11 cellular contexts compared by ENCODE assay signal in genomic region chr5:141155540-141156374, GRCh38. TPM values are rescaled to one million over a fixed set of nuclear protein-coding genes. Genes with fewer than 3 reads are reported as not detected.
DNase-seq lines count a peak whose midpoint lies in the region; ATAC-seq and TF ChIP-seq lines count a peak whose summit lies in the region.
"Had no signal": no experiment of that assay in that cellular context is flagged by ENCODE, and none has a peak within 500 bp of the region (broad histone marks: within the 10 kb centered on the region; RNA-seq: fewer than 3 reads in every experiment).

No MANE protein-coding gene starts in this region.

- TF ChIP-seq EP300 in SK-N-SH (IDR thresholded peaks at IDR 0.05; ENCODE audit: borderline replicate concordance in 1 of 2, low read depth in 1 of 2, low read length in 1 of 2) (no peak), suprapubic skin (IDR thresholded peaks at IDR 0.05) (no peak)

- CTCF ChIA-PET in SK-N-SH (lab: Yijun Ruan, JAX) (interaction anchor here (0.9 to 2.2 kb wide), 9 partner anchors 10 to 408 kb away, joined by 3 to 7 read pairs (median 5); partner anchors contain the start of genes PCDHA8, PCDHB10, PCDHB16 and PCDHB4), Panc1 (lab: Charles Lee) (interaction anchor here (0.6 to 1.9 kb wide), 9 partner anchors 15 to 321 kb away, joined by 3 to 10 read pairs (median 5); partner anchors contain the start of genes PCDHB14, PCDHB16, PCDHB2 and PCDHB8)

- H3F3A ChIP-seq in SK-N-SH (replicated peaks; ENCODE audit: insufficient read depth) = no peaks in the 10 kb centered on the region

- H2AFZ ChIP-seq in SK-N-SH (ENCODE audit: low read depth) = no peak overlapping the region

- no peak for TF ChIP-seq RAD21 in SK-N-SH (IDR thresholded peaks at IDR 0.05; ENCODE audit: low read length)

- no peak for DNase-seq in SK-N-SH
- DNase-seq in Panc1 (ENCODE audit: low read depth, low spot score) = no peak
- DNase-seq in testis = no peak
- no peak for DNase-seq in suprapubic skin (ENCODE audit: low spot score in 2 of 2)
- DNase-seq: activated effector memory CD4-positive, alpha-beta T cell treated with Interleukin-2 at 50 U/mL for 16 hours; NCI-H1092 had no signal

- no peaks in the 10 kb centered on the region for H3K27me3 ChIP-seq in SK-N-SH (ENCODE audit: insufficient read depth)
- H3K27me3 ChIP-seq in Panc1 (ENCODE audit: control insufficient read depth, insufficient read depth, low read length) = no peaks in the 10 kb centered on the region
- no peaks in the 10 kb centered on the region for H3K27me3 ChIP-seq in testis
- no peaks in the 10 kb centered on the region for H3K27me3 ChIP-seq in suprapubic skin
- H3K27me3 ChIP-seq: cardiac muscle cell had no signal

- no peaks in the 10 kb centered on the region for H3K36me3 ChIP-seq in SK-N-SH (replicated peaks in 1 of 2; ENCODE audit: control insufficient read depth in 1 of 2, insufficient read depth in 2 of 2, low read length in 1 of 2)
- no peaks in the 10 kb centered on the region for H3K36me3 ChIP-seq in Panc1 (ENCODE audit: control insufficient read depth, insufficient read depth, low read length)
- H3K36me3 ChIP-seq in testis (ENCODE audit: low read depth, missing control alignments) = no peaks in the 10 kb centered on the region
- H3K36me3 ChIP-seq in suprapubic skin = no peaks in the 10 kb centered on the region
- H3K36me3 ChIP-seq: cardiac muscle cell had no signal

- POLR2A ChIA-PET in SK-N-SH (lab: Yijun Ruan, JAX) (no interaction called here), Panc1 (lab: Charles Lee) (no interaction called here)

- no peak for TF ChIP-seq POLR2A in testis (IDR thresholded peaks at IDR 0.05)
- TF ChIP-seq POLR2A in suprapubic skin (IDR thresholded peaks at IDR 0.05) = no peak

- H3K79me2 ChIP-seq in SK-N-SH (ENCODE audit: insufficient read depth) = no peaks in the 10 kb centered on the region

- H3K27ac ChIP-seq in SK-N-SH (ENCODE audit: low read depth in 2 of 2, low read length in 1 of 2) (no peak overlapping the region), Panc1 (ENCODE audit: low read length) (peak overlapping the region; percentile 59), testis (no peak overlapping the region), suprapubic skin (no peak overlapping the region)
- H3K27ac ChIP-seq: cardiac muscle cell had no signal

- H3K9me3 ChIP-seq in SK-N-SH = peaks cover 4% of the 10 kb centered on the region; the same call in 1 of the 2 replicates
- H3K9me3 ChIP-seq in Panc1 (ENCODE audit: control insufficient read depth, insufficient read depth, low read depth, low read length) = no peaks in the 10 kb centered on the region
- H3K9me3 ChIP-seq in testis = no peaks in the 10 kb centered on the region
- peaks cover 26% of the 10 kb centered on the region for H3K9me3 ChIP-seq in suprapubic skin

- H3K9me2 ChIP-seq in SK-N-SH = no peaks in the 10 kb centered on the region

- in situ Hi-C loops in Panc1 (cut with HindIII; ENCODE audit: low pct_unique_long_range_greater_than_20kb, low sequenced_read_pairs) = no loop called here

- TF ChIP-seq CTCF in SK-N-SH (IDR thresholded peaks at IDR 0.05) = peak; percentile 33
- TF ChIP-seq CTCF in Panc1 (IDR thresholded peaks at IDR 0.05) = peak; percentile 84
- TF ChIP-seq CTCF in testis (IDR thresholded peaks at IDR 0.05) = peak in 2 of 3 experiments; percentile 17 to 22
- no peak for TF ChIP-seq CTCF in suprapubic skin (IDR thresholded peaks at IDR 0.05)

- no peak overlapping the region for H3K4me3 ChIP-seq in SK-N-SH (ENCODE audit: low read depth in 2 of 2, low read length in 1 of 2)
- H3K4me3 ChIP-seq in Panc1 (ENCODE audit: low read depth in 2 of 2, low read length in 2 of 2) = peak overlapping the region; percentile 47 to 49
- H3K4me3 ChIP-seq in testis = peak overlapping the region in 1 of 2 donors; percentile 2
- no peak overlapping the region for H3K4me3 ChIP-seq in suprapubic skin
- H3K4me3 ChIP-seq: cardiac muscle cell had no signal

- no TSS peak for BruUV-seq in Panc1 (replicated peaks; lab: Mats Ljungman, UMichigan)

- H3K9ac ChIP-seq in SK-N-SH = no peak overlapping the region

- intact Hi-C loops in Panc1 (cut with micrococcal nuclease; ENCODE audit: unreplicated experiment) = loop anchor here (2.0 kb wide), 1 partner anchor 55 kb away; the partner anchor contains the start of gene PCDHB3
- intact Hi-C loops in testis (cut with DNase I; ENCODE audit: low total_unique reads) = no loop called here

- H3K4me2 ChIP-seq in SK-N-SH = no peak overlapping the region

- H3K4me1 ChIP-seq in SK-N-SH (ENCODE audit: control insufficient read depth in 1 of 2, insufficient read depth in 2 of 2, low read depth in 1 of 2, low read length in 1 of 2) (no peaks in the 10 kb centered on the region), Panc1 (ENCODE audit: control insufficient read depth, insufficient read depth, low read length) (peaks cover 10% of the 10 kb centered on the region; the same call in 1 of the 2 replicates), testis (no peaks in the 10 kb centered on the region), suprapubic skin (no peaks in the 10 kb centered on the region)

- WGBS in SK-N-SH (ENCODE audit: low lambda C conversion rate) = 49% methylated on average over 21 of the region's 21 CpGs
- WGBS in testis, 2 donors = 22 to 36% methylated on average over 21 of the region's 21 CpGs
- 39% methylated on average over 21 of the region's 21 CpGs for WGBS in suprapubic skin

- H4K20me1 ChIP-seq in SK-N-SH (ENCODE audit: insufficient read depth) = no peaks in the 10 kb centered on the region

- ATAC-seq in SK-N-SH treated with all-trans-retinoic acid at 6 μM for 48 hours (no peak), Panc1 (peak; percentile 92), HG02970 (IDR thresholded peaks at IDR 0.05; ENCODE audit: low FRiP score, unreplicated experiment) (no peak)
- ATAC-seq: stimulated activated memory B cell treated with anti-CD40 and anti-IgM and Interleukin-4, amounts not matched to agents 10 μg/mL and 1 μg/mL and 100 μg/mL, for 72 hours had no signal

TF ChIP-seq in SK-N-SH, 30 proteins besides CTCF, POLR2A, EP300 and RAD21 (continues in another document):
- TF ChIP-seq GABPA (IDR thresholded peaks at IDR 0.05; ENCODE audit: low read depth) = no peak
- TF ChIP-seq FOXJ3 (CRISPR knock-in tag; IDR thresholded peaks at IDR 0.05) = no peak
- no peak for TF ChIP-seq YY1 (IDR thresholded peaks at IDR 0.05; ENCODE audit: low read depth)
- no peak for TF ChIP-seq TAF1 (IDR thresholded peaks at IDR 0.05; ENCODE audit: borderline replicate concordance, low read depth, low read length)
- TF ChIP-seq MEF2A (IDR thresholded peaks at IDR 0.05; ENCODE audit: borderline replicate concordance, low read depth) = no peak
- TF ChIP-seq RXRA (IDR thresholded peaks at IDR 0.05; ENCODE audit: borderline replicate concordance, low read depth) = no peak
- no peak for TF ChIP-seq ELF1 (IDR thresholded peaks at IDR 0.05)

TF ChIP-seq in SK-N-SH treated with all-trans-retinoic acid at 6 μM for 48 hours, 23 proteins besides CTCF, POLR2A, EP300 and RAD21 (continues in another document):
- no peak for TF ChIP-seq TOX (CRISPR knock-in tag; IDR thresholded peaks at IDR 0.05; ENCODE audit: borderline replicate concordance)
- no peak for TF ChIP-seq TCF4 (CRISPR knock-in tag; IDR thresholded peaks at IDR 0.05; ENCODE audit: borderline replicate concordance)
- no peak for TF ChIP-seq ESRRG (CRISPR knock-in tag; IDR thresholded peaks at IDR 0.05)

RNA-seq across cellular contexts. Expression of gene PCDHB6, which starts 5.9 kb away (rescaled TPM):
- polyA plus RNA-seq in SK-N-SH (2012; rRNA removed) = 3.9 and 5.0 TPM in 2 replicates
- polyA plus RNA-seq in SK-N-SH (2012; cell fraction: cytosol; rRNA removed) = 3.5 and 4.5 TPM in 2 replicates
- 4.5 and 8.8 TPM in 2 replicates for polyA plus RNA-seq in SK-N-SH (2012; cell fraction: nucleus; rRNA removed)
- total RNA-seq in Panc1 (2021; ENCODE audit: unreplicated experiment) = 1.9 TPM
- polyA plus RNA-seq in Panc1 (2012; ENCODE audit: insufficient read length) = 2.4 TPM
- total RNA-seq in testis = 1 to 10 TPM; 3.7 to 4.4 TPM
- polyA plus RNA-seq in testis (ENCODE audit: insufficient read depth, low read depth, low replicate concordance) = 6.2 TPM
- 1 to 10 TPM in 2 of 4 donors, under 1 TPM in 1, not detected in 1; 0.76 to 2.2 (median 1.7) TPM for total RNA-seq in suprapubic skin

RNA-seq across cellular contexts. Expression of gene PCDHB7, which starts 16.7 kb away (rescaled TPM):
- 1.5 and 1.7 TPM in 2 replicates for polyA plus RNA-seq in SK-N-SH (2012; rRNA removed)
- 1.5 and 1.7 TPM in 2 replicates for polyA plus RNA-seq in SK-N-SH (2012; cell fraction: cytosol; rRNA removed)
- polyA plus RNA-seq in SK-N-SH (2012; cell fraction: nucleus; rRNA removed) = 3.6 TPM in 2 replicates
- 1.3 TPM for total RNA-seq in Panc1 (2021; ENCODE audit: unreplicated experiment)
- 1.1 TPM for polyA plus RNA-seq in Panc1 (2012; ENCODE audit: insufficient read length)
- 1 to 10 TPM; 3.3 to 3.4 TPM for total RNA-seq in testis
- polyA plus RNA-seq in testis (ENCODE audit: insufficient read depth, low read depth, low replicate concordance) = 2.6 TPM
- 1 to 10 TPM in 1 of 4 donors, under 1 TPM in 3; 0.49 to 1.2 (median 0.78) TPM for total RNA-seq in suprapubic skin
- polyA plus RNA-seq: keratinocyte had no signal

RNA-seq across cellular contexts. Expression of gene PCDHB5, which starts 20.8 kb away (rescaled TPM):
- polyA plus RNA-seq in SK-N-SH (2012; rRNA removed) (0.08 and 0.10 TPM in 2 replicates), testis (ENCODE audit: insufficient read depth, low read depth, low replicate concordance) (5.5 TPM)
- 0.04 TPM in 2 replicates for polyA plus RNA-seq in SK-N-SH (2012; cell fraction: cytosol; rRNA removed)
- 0.80 and 0.85 TPM in 2 replicates for polyA plus RNA-seq in SK-N-SH (2012; cell fraction: nucleus; rRNA removed)
- total RNA-seq in Panc1 (2021; ENCODE audit: unreplicated experiment) (0.08 TPM), testis (10 to 100 TPM; 10.5 to 11.7 TPM), suprapubic skin (1 to 10 TPM in 2 of 4 donors, under 1 TPM in 2; 0.72 to 6.2 (median 1.9) TPM)
- polyA plus RNA-seq in Panc1 (2012; ENCODE audit: insufficient read length) = 1.6 TPM

RNA-seq across cellular contexts. Expression of gene PCDHB8, which starts 21.8 kb away (rescaled TPM):
- polyA plus RNA-seq in SK-N-SH (2012; rRNA removed) (3.0 and 3.4 TPM in 2 replicates), testis (ENCODE audit: insufficient read depth, low read depth, low replicate concordance) (2.1 TPM)
- 2.3 and 3.5 TPM in 2 replicates for polyA plus RNA-seq in SK-N-SH (2012; cell fraction: cytosol; rRNA removed)
- 3.8 and 6.3 TPM in 2 replicates for polyA plus RNA-seq in SK-N-SH (2012; cell fraction: nucleus; rRNA removed)
- total RNA-seq in Panc1 (2021; ENCODE audit: unreplicated experiment) (7.6 TPM), testis (1 to 10 TPM; 3.8 to 4.3 TPM), suprapubic skin (under 1 TPM in 3 of 4 donors, not detected in 1; 0.62 to 0.93 (median 0.68) TPM)
- polyA plus RNA-seq in Panc1 (2012; ENCODE audit: insufficient read length) = 9.0 TPM
- polyA plus RNA-seq: keratinocyte had no signal

RNA-seq across cellular contexts. Expression of gene PCDHB16, which starts 26.4 kb away (rescaled TPM):
- polyA plus RNA-seq in SK-N-SH (2012; rRNA removed) = 2.3 and 2.7 TPM in 2 replicates
- 2.2 and 3.3 TPM in 2 replicates for polyA plus RNA-seq in SK-N-SH (2012; cell fraction: cytosol; rRNA removed)
- 3.5 and 4.8 TPM in 2 replicates for polyA plus RNA-seq in SK-N-SH (2012; cell fraction: nucleus; rRNA removed)
- 1.8 TPM for total RNA-seq in Panc1 (2021; ENCODE audit: unreplicated experiment)
- 2.0 TPM for polyA plus RNA-seq in Panc1 (2012; ENCODE audit: insufficient read length)
- 1 to 10 TPM; 2.6 to 3.3 TPM for total RNA-seq in testis
- 1.9 TPM for polyA plus RNA-seq in testis (ENCODE audit: insufficient read depth, low read depth, low replicate concordance)
- total RNA-seq in suprapubic skin = 1 to 10 TPM; 2.9 to 4.8 (median 3.2) TPM

Comparison
In these comparisons a context has a peak if more than half of its experiments do, and no peak if none do; other contexts are left out.
1. H3K4me3 ChIP-seq: peak in Panc1 (2 of 2); none in SK-N-SH (0 of 2) and suprapubic skin (single experiment).
2. CTCF ChIP-seq: peak in SK-N-SH (single experiment), Panc1 (single experiment) and testis (2 of 3); none in suprapubic skin (0 of 2).